9 cellular contexts compared by ENCODE assay signal in genomic region chr5:172906436-172906835, GRCh38. TPM values are rescaled to one million over a fixed set of nuclear protein-coding genes. Genes with fewer than 3 reads are reported as not detected.
DNase-seq lines count a peak whose midpoint lies in the region; ATAC-seq and TF ChIP-seq lines count a peak whose summit lies in the region.
"Had no signal": no experiment of that assay in that cellular context is flagged by ENCODE, and none has a peak within 500 bp of the region (broad histone marks: within the 10 kb centered on the region; RNA-seq: fewer than 3 reads in every experiment).

No MANE protein-coding gene starts in this region.

- peak; percentile 37 for ATAC-seq in GM19025 (IDR thresholded peaks at IDR 0.05; ENCODE audit: low read depth, unreplicated experiment)
- ATAC-seq in HG03066 (IDR thresholded peaks at IDR 0.05; ENCODE audit: low read depth, unreplicated experiment) = peak; percentile 49
- ATAC-seq in GM18505 (IDR thresholded peaks at IDR 0.05; ENCODE audit: unreplicated experiment) = no peak

- TF ChIP-seq CTCF in esophagus muscularis mucosa (IDR thresholded peaks at IDR 0.05) (no peak), suprapubic skin (IDR thresholded peaks at IDR 0.05) (no peak)

- no peaks in the 10 kb centered on the region for H3K27me3 ChIP-seq in esophagus muscularis mucosa
- no peaks in the 10 kb centered on the region for H3K27me3 ChIP-seq in suprapubic skin

- H3K27ac ChIP-seq in esophagus muscularis mucosa (replicated peaks in 1 of 4) (peak overlapping the region; percentile 90 to 99 (median 96)), suprapubic skin (peak overlapping the region; percentile 94)

- intact Hi-C loops in esophagus muscularis mucosa (cut with DNase I) = no loop called here

- TF ChIP-seq POLR2A in esophagus muscularis mucosa (IDR thresholded peaks at IDR 0.05; ENCODE audit: low read depth) (no peak), suprapubic skin (IDR thresholded peaks at IDR 0.05) (no peak), GM18505 (IDR thresholded peaks at IDR 0.05; ENCODE audit: borderline replicate concordance, extremely low read depth, insufficient read depth, insufficient read length) (no peak)

- DNase-seq in esophagus muscularis mucosa (ENCODE audit: extremely low spot score) = no peak
- DNase-seq in suprapubic skin (ENCODE audit: low spot score in 2 of 2) = no peak
- DNase-seq in HT-29 (ENCODE audit: low spot score) = no peak
- no peak for DNase-seq in pons (ENCODE audit: low spot score)
- no peak for DNase-seq in HUDEP-2 (lab: John Stamatoyannopoulos, UW; ENCODE audit: unreplicated experiment in 76 of 76)
- DNase-seq: activated naive CD4-positive, alpha-beta T cell treated with anti-CD3 and anti-CD28 coated beads, Interleukin-2, amount 50 U/mL, for 16 hours had no signal

- peaks cover 0 to 17% (median 6%) of the 10 kb centered on the region in 4 donors for H3K36me3 ChIP-seq in esophagus muscularis mucosa
- H3K36me3 ChIP-seq in suprapubic skin = no peaks in the 10 kb centered on the region

- WGBS in esophagus muscularis mucosa = 58% methylated on average over 6 of the region's 6 CpGs
- 77% methylated on average over 6 of the region's 6 CpGs for WGBS in suprapubic skin

- H3K4me3 ChIP-seq in esophagus muscularis mucosa (no peak overlapping the region), suprapubic skin (no peak overlapping the region)

- H3K9me3 ChIP-seq in esophagus muscularis mucosa (no peaks in the 10 kb centered on the region), suprapubic skin (no peaks in the 10 kb centered on the region)

- H3K4me1 ChIP-seq in esophagus muscularis mucosa = peaks cover 53 to 75% (median 70%) of the 10 kb centered on the region in 4 donors
- H3K4me1 ChIP-seq in suprapubic skin = peaks cover 52% of the 10 kb centered on the region

- no peak for TF ChIP-seq EP300 in esophagus muscularis mucosa (IDR thresholded peaks at IDR 0.05)
- no peak for TF ChIP-seq EP300 in suprapubic skin (IDR thresholded peaks at IDR 0.05)

RNA-seq across cellular contexts. Expression of gene RPL26L1, which starts 52.8 kb away (rescaled TPM):
- total RNA-seq in esophagus muscularis mucosa (10 to 100 TPM; 17.8 to 25.8 (median 22.1) TPM), suprapubic skin (10 to 100 TPM; 14.2 to 30.7 (median 21.9) TPM)
- 36.6 and 41.9 TPM in 2 replicates for total RNA-seq in HT-29 (2014; rRNA removed; shearing (Covaris generic))
